In the genomic region with DNA sequence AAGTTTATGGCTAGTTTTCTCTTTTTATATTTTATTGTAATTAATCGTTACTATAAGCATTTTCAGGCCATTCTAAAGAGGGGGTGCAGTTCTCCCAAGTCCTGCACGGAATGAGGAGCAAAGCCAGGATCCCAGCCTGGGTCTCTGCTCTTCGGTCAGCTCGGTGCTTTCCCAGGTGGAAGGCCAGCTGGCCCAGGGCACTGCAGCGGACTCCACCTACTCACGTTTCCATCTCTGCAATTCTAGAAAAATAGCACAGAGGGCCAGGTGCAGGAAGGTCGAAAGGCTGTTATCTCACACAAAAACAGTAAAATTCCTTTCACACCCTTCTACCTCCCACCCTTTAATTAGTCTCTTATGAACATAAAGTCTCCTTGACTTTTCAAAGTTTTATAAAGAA, we compare ENCODE assay signal across 22 cellular contexts.
"Had no signal": no experiment of that assay in that cellular context is flagged by ENCODE, and none has a peak within 500 bp of the region (broad histone marks: within the 10 kb centered on the region; RNA-seq: fewer than 3 reads in every experiment).

No MANE protein-coding gene starts in this region.

- H3K27ac Mint-ChIP-seq: activated CD4-positive, alpha-beta memory T cell treated with anti-CD3 and anti-CD28 coated beads, Interleukin-2, amount 10 ng/mL, durations not matched to agents 7 days and 5 days; activated CD4-positive, alpha-beta T cell treated with anti-CD3 and anti-CD28 coated beads, Interleukin-2, amount 10 ng/mL, durations not matched to agents 7 days and 5 days; activated naive CD4-positive, alpha-beta T cell treated with anti-CD3 and anti-CD28 coated beads, Interleukin-2, amount 50 U/mL, for 24 hours; activated naive CD8-positive, alpha-beta T cell treated with anti-CD3 and anti-CD28 coated beads, Interleukin-2, amount 50 U/mL, for 24 hours; activated T-helper 2 cell treated with anti-CD3 and anti-CD28 coated beads, Interferon-gamma antibody, Interleukin-2, Interleukin-4, amounts not matched to agents 10 μg/mL and 5 μg/mL and 100 μg/mL, durations not matched to agents 14 hours and 24 hours and 36 hours had no signal

- H3K36me3 ChIP-seq: left ventricle myocardium inferior, right atrium auricular region, spleen, thoracic aorta, WERI-Rb-1 had no signal

- H3K79me2 ChIP-seq: parathyroid adenoma had no signal

- H3K27ac ChIP-seq: left ventricle myocardium inferior, parathyroid adenoma, right atrium auricular region, spleen, thoracic aorta, WERI-Rb-1 had no signal

- H2AFZ ChIP-seq: parathyroid adenoma had no signal

- DNase-seq: activated CD4-positive, alpha-beta memory T cell treated with anti-CD3 and anti-CD28 coated beads, Interleukin-2, amount 10 ng/mL, durations not matched to agents 7 days and 5 days; activated CD4-positive, alpha-beta T cell treated with anti-CD3 and anti-CD28 coated beads, Interleukin-2, amount 10 ng/mL, durations not matched to agents 7 days and 5 days; activated naive CD8-positive, alpha-beta T cell treated with anti-CD3 and anti-CD28 coated beads, Interleukin-2, amount 50 U/mL, for 24 hours; activated T-cell treated with anti-CD3 and anti-CD28 coated beads, Interleukin-2, amount 50 U/mL, for 48 hours; effector CD8-positive, alpha-beta T cell; left ventricle myocardium inferior; nucleus accumbens; spleen; stimulated activated CD4-positive, alpha-beta T cell treated with anti-CD3 and anti-CD28 coated beads, Interleukin-2, amount 100 ng/mL, for 48 hours; stimulated activated naive CD8-positive, alpha-beta T cell treated with anti-CD3 and anti-CD28 coated beads, Interleukin-15, Interleukin-2, amounts not matched to agents 100 U/mL and 50 U/mL, for 24 hours; trophoblast cell; WERI-Rb-1 had no signal

- H3K9ac ChIP-seq: parathyroid adenoma had no signal

- ATAC-seq: activated CD4-positive, CD25-positive, alpha-beta regulatory T cell treated with anti-CD3 and anti-CD28 coated beads, Interleukin-2, amount 50 U/mL, for 24 hours; activated naive CD8-positive, alpha-beta T cell treated with anti-CD3 and anti-CD28 coated beads, Interleukin-2, amount 50 U/mL, for 24 hours; stimulated activated naive CD8-positive, alpha-beta T cell treated with anti-CD3 and anti-CD28 coated beads, Interleukin-15, Interleukin-2, amounts not matched to agents 100 U/mL and 50 U/mL, for 24 hours had no signal

- H3K4me3 ChIP-seq: left ventricle myocardium inferior, right atrium auricular region, spleen, thoracic aorta had no signal

- FAIRE-seq: colon, frontal cortex, TTC549, urothelium cell line had no signal

- H3K4me3 Mint-ChIP-seq: activated CD4-positive, alpha-beta memory T cell treated with anti-CD3 and anti-CD28 coated beads, Interleukin-2, amount 10 ng/mL, durations not matched to agents 7 days and 5 days; activated CD4-positive, alpha-beta T cell treated with anti-CD3 and anti-CD28 coated beads, Interleukin-2, amount 10 ng/mL, durations not matched to agents 7 days and 5 days; activated naive CD4-positive, alpha-beta T cell treated with anti-CD3 and anti-CD28 coated beads, Interleukin-2, amount 50 U/mL, for 24 hours; activated naive CD8-positive, alpha-beta T cell treated with anti-CD3 and anti-CD28 coated beads, Interleukin-2, amount 50 U/mL, for 24 hours had no signal

- H3K36me3 Mint-ChIP-seq: activated naive CD4-positive, alpha-beta T cell treated with anti-CD3 and anti-CD28 coated beads, Interleukin-2, amount 50 U/mL, for 24 hours had no signal

- H3K9me3 ChIP-seq: left ventricle myocardium inferior, right atrium auricular region, spleen, thoracic aorta had no signal

- H3K9me3 Mint-ChIP-seq: activated CD4-positive, alpha-beta memory T cell treated with anti-CD3 and anti-CD28 coated beads, Interleukin-2, amount 10 ng/mL, durations not matched to agents 7 days and 5 days; activated CD4-positive, alpha-beta T cell treated with anti-CD3 and anti-CD28 coated beads, Interleukin-2, amount 10 ng/mL, durations not matched to agents 7 days and 5 days; activated naive CD4-positive, alpha-beta T cell treated with anti-CD3 and anti-CD28 coated beads, Interleukin-2, amount 50 U/mL, for 24 hours; activated naive CD8-positive, alpha-beta T cell treated with anti-CD3 and anti-CD28 coated beads, Interleukin-2, amount 50 U/mL, for 24 hours; activated T-helper 2 cell treated with anti-CD3 and anti-CD28 coated beads, Interferon-gamma antibody, Interleukin-2, Interleukin-4, amounts not matched to agents 10 μg/mL and 5 μg/mL and 100 μg/mL, durations not matched to agents 14 hours and 24 hours and 36 hours had no signal

- H3K27me3 ChIP-seq: right atrium auricular region had no signal
